ENCODE assay signal across 9 cellular contexts in the genomic region with DNA sequence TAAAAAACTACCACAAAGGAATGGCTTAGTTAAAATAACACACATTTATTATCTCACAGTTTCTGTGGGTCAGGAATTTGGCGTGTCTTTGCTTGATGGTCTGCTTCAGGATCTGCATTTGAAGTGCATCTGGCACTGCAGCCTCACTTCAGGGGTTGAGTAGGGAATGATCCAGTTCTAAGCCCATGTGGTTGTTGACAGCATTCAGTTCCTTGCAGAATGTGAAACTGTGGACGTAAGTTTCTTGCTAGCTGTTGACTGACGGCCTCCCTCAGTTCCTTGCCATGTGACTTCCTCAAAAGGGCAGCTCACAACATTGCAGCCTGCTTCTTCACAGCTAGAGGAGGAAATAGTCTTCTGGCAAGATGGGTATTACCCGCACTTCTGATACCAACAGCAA. TPM values are rescaled to one million over a fixed set of nuclear protein-coding genes. Genes with fewer than 3 reads are reported as not detected.
DNase-seq lines count a peak whose midpoint lies in the region; ATAC-seq and TF ChIP-seq lines count a peak whose summit lies in the region.
"Had no signal": no experiment of that assay in that cellular context is flagged by ENCODE, and none has a peak within 500 bp of the region (broad histone marks: within the 10 kb centered on the region; RNA-seq: fewer than 3 reads in every experiment).

No MANE protein-coding gene starts in this region.

- peak; percentile 69 for ATAC-seq in GM21381 (IDR thresholded peaks at IDR 0.05; ENCODE audit: unreplicated experiment)
- no peak for ATAC-seq in GM21526 (IDR thresholded peaks at IDR 0.05; ENCODE audit: low FRiP score, unreplicated experiment)
- ATAC-seq in foreskin keratinocyte: no peak
- no peak for ATAC-seq in GM21367 (IDR thresholded peaks at IDR 0.05; ENCODE audit: unreplicated experiment)

- no peak overlapping the region for H3K4me3 ChIP-seq in mesodermal cell (ENCODE audit: extremely low read depth, insufficient read depth, low read length, poor library complexity, severe bottlenecking)

- no peaks in the 10 kb centered on the region for H3K36me3 ChIP-seq in mesodermal cell (ENCODE audit: control insufficient read depth, insufficient read depth, low read length)

- H3K27ac ChIP-seq in mesodermal cell (ENCODE audit: low read depth, low read length, severe bottlenecking): peak overlapping the region; percentile 30
- no peak overlapping the region for H3K27ac ChIP-seq in foreskin keratinocyte

- H3K4me1 ChIP-seq in mesodermal cell (ENCODE audit: control insufficient read depth, insufficient read depth, low read length, poor library complexity, severe bottlenecking) (peaks cover 9% of the 10 kb centered on the region), foreskin keratinocyte (no peaks in the 10 kb centered on the region)

- no peaks in the 10 kb centered on the region for H3K9me3 ChIP-seq in mesodermal cell (ENCODE audit: control insufficient read depth, low read length)

- TF ChIP-seq CTCF in foreskin keratinocyte (conservative IDR thresholded peaks at IDR 0.05): no peak

- peak; percentile 71 for DNase-seq in NAMALWA (ENCODE audit: low spot score)
- peak; percentile 68 for DNase-seq in activated effector memory CD4-positive, alpha-beta T cell treated with anti-CD3 and anti-CD28 coated beads, Interleukin-2, amount 50 U/mL, for 16 hours
- no peak for DNase-seq in AG08395 (ENCODE audit: low spot score)
- no peak for DNase-seq in foreskin keratinocyte

- H3K27me3 ChIP-seq in foreskin keratinocyte: no peaks in the 10 kb centered on the region

- 64 to 100% methylated on average over 1 to 2 of the region's 4 CpGs for WGBS in mesodermal cell (ENCODE audit: insufficient coverage in 2 of 2), 2 experiments

RNA-seq across cellular contexts. Expression of a gene that starts 2.1 kb away (rescaled TPM):
- polyA plus RNA-seq in mesodermal cell (2013, experiment 1 of 2): 1.6 TPM
- polyA plus RNA-seq in mesodermal cell (2013, experiment 2 of 2): 1.5 TPM
- total RNA-seq in foreskin keratinocyte: not detected in 2 replicates
- polyA plus RNA-seq in foreskin keratinocyte: not detected in 2 replicates
- total RNA-seq: NCI-H460 had no signal

RNA-seq across cellular contexts. Expression of a gene that starts 17.8 kb away (rescaled TPM):
- not detected for polyA plus RNA-seq in mesodermal cell (2013, experiment 1 of 2)
- not detected for polyA plus RNA-seq in mesodermal cell (2013, experiment 2 of 2)
- total RNA-seq in foreskin keratinocyte: not detected in 2 replicates
- not detected in 2 replicates for polyA plus RNA-seq in foreskin keratinocyte
- total RNA-seq: NCI-H460 had no signal

Comparison
In these comparisons a context has a peak if more than half of its experiments do, and no peak if none do; other contexts are left out.
1. DNase-seq: peak in NAMALWA (single experiment) and activated effector memory CD4-positive, alpha-beta T cell treated with anti-CD3 and anti-CD28 coated beads, Interleukin-2, amount 50 U/mL, for 16 hours (single experiment); none in AG08395 (single experiment) and foreskin keratinocyte (0 of 2).